Comparison of ENCODE assay signal across 1 cellular context in the genomic region with DNA sequence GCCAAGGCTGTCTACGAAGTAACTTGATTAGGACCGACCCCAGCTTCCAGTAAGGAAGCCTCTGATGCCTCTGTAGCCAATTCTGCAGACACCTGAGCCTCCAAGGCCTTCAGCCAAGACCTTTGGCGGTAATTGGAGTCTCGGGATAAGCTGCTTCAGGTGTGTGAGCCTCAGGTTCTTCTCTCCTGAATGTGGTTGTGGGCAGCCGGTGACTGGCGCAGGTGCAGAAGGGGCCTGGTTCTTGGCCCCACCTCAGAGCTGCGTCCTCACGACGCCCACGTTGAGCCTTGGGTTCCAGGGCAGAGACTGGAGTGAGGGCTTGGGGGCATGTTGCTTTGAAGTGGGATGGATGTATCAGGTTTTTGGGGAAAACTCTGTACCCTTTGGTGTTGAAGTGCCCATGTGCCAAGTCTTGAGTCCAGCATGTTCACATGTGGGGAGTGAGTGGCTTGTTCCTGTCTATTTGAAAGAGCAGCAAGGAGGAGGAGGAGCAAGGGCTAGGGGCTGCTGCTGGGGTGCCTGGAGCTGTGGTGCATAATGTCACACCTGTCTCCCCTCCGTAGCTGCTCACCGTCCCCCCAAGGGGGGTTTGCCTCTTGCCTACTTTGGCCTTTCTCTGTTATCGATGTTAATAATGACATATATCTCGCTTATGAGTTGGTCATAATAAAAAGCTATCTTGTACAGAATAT.
TF ChIP-seq lines count a peak whose summit lies in the region.

No MANE protein-coding gene starts in this region.

TF ChIP-seq in WTC11, 78 proteins besides CTCF, POLR2A, EP300 and RAD21 (continued from another document):
- TF ChIP-seq, protein P1, sequence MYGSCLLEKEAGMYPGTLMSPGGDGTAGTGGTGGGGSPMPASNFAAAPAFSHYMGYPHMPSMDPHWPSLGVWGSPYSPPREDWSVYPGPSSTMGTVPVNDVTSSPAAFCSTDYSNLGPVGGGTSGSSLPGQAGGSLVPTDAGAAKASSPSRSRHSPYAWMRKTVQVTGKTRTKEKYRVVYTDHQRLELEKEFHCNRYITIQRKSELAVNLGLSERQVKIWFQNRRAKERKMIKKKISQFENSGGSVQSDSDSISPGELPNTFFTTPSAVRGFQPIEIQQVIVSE (CRISPR knock-in tag; IDR thresholded peaks at IDR 0.05; ENCODE audit: borderline replicate concordance) = no peak
- no peak for TF ChIP-seq TCF7 (CRISPR knock-in tag; IDR thresholded peaks at IDR 0.05; ENCODE audit: low read depth)
- TF ChIP-seq, protein P2, sequence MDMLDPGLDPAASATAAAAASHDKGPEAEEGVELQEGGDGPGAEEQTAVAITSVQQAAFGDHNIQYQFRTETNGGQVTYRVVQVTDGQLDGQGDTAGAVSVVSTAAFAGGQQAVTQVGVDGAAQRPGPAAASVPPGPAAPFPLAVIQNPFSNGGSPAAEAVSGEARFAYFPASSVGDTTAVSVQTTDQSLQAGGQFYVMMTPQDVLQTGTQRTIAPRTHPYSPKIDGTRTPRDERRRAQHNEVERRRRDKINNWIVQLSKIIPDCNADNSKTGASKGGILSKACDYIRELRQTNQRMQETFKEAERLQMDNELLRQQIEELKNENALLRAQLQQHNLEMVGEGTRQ (CRISPR knock-in tag; IDR thresholded peaks at IDR 0.05) = no peak
